1 cellular context compared by ENCODE assay signal in genomic region chr18:6682437-6683111, GRCh38.
A peak's percentile ranks its signal among the peaks of the same experiment; 100 is the strongest.
TF ChIP-seq lines count a peak whose summit lies in the region.

No MANE protein-coding gene starts in this region.

TF ChIP-seq in K562, 482 proteins besides CTCF, POLR2A, EP300 and RAD21 (continued from another document and continues in another):
- TF ChIP-seq RCOR1 (IDR thresholded peaks at IDR 0.05; ENCODE audit: borderline replicate concordance in 1 of 2, low read depth in 2 of 2, low read length in 2 of 2) (peak in 1 of 2 experiments; percentile 65; a peak in 1 of 4 replicates), HNRNPL (IDR thresholded peaks at IDR 0.05; ENCODE audit: low read depth, low read length) (no peak), ZNF174 (CRISPR knock-in tag; IDR thresholded peaks at IDR 0.05) (no peak), CAMTA2 (CRISPR knock-in tag; conservative IDR thresholded peaks at IDR 0.05) (no peak), TCF7L2 (IDR thresholded peaks at IDR 0.05; ENCODE audit: low read depth, low read length) (no peak), ZNF696 (CRISPR knock-in tag; conservative IDR thresholded peaks at IDR 0.05) (no peak), ARID4B (CRISPR knock-in tag; IDR thresholded peaks at IDR 0.05) (no peak), POLR2AphosphoS2 (IDR thresholded peaks at IDR 0.05; ENCODE audit: low read length) (no peak), DLX4 (CRISPR knock-in tag; IDR thresholded peaks at IDR 0.05) (no peak), CHAMP1 (IDR thresholded peaks at IDR 0.05) (no peak; the same call in 1 of the 2 replicates), STAT6 (CRISPR knock-in tag; IDR thresholded peaks at IDR 0.05) (no peak), FOXK1 (CRISPR knock-in tag; IDR thresholded peaks at IDR 0.05; ENCODE audit: borderline replicate concordance) (0 out of 2 replicates have a peak, but pooled peaks have one; percentile 70), SMAD1 (IDR thresholded peaks at IDR 0.05; ENCODE audit: low read depth, low read length, partially characterized antibody) (no peak), ZNF12 (CRISPR knock-in tag; IDR thresholded peaks at IDR 0.05) (no peak), CHD7 (IDR thresholded peaks at IDR 0.05; ENCODE audit: low read depth, low read length) (no peak), ZNF324 (CRISPR knock-in tag; IDR thresholded peaks at IDR 0.05) (no peak), NFE2 (IDR thresholded peaks at IDR 0.05; ENCODE audit: low read depth) (peak; percentile 94), SUPT5H (IDR thresholded peaks at IDR 0.05) (no peak), SMARCC2 (IDR thresholded peaks at IDR 0.05; ENCODE audit: low read depth) (no peak), HDAC6 (IDR thresholded peaks at IDR 0.05; ENCODE audit: low read depth, low read length) (no peak), STAT5A (IDR thresholded peaks at IDR 0.05; ENCODE audit: borderline replicate concordance, low read length) (no peak), ETS2 (tag; IDR thresholded peaks at IDR 0.05; ENCODE audit: borderline replicate concordance, poor library complexity, severe bottlenecking) (no peak)
- TF ChIP-seq, protein P1, sequence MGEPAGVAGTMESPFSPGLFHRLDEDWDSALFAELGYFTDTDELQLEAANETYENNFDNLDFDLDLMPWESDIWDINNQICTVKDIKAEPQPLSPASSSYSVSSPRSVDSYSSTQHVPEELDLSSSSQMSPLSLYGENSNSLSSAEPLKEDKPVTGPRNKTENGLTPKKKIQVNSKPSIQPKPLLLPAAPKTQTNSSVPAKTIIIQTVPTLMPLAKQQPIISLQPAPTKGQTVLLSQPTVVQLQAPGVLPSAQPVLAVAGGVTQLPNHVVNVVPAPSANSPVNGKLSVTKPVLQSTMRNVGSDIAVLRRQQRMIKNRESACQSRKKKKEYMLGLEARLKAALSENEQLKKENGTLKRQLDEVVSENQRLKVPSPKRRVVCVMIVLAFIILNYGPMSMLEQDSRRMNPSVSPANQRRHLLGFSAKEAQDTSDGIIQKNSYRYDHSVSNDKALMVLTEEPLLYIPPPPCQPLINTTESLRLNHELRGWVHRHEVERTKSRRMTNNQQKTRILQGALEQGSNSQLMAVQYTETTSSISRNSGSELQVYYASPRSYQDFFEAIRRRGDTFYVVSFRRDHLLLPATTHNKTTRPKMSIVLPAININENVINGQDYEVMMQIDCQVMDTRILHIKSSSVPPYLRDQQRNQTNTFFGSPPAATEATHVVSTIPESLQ (CRISPR knock-in tag; IDR thresholded peaks at IDR 0.05): no peak
- TF ChIP-seq, protein P2, sequence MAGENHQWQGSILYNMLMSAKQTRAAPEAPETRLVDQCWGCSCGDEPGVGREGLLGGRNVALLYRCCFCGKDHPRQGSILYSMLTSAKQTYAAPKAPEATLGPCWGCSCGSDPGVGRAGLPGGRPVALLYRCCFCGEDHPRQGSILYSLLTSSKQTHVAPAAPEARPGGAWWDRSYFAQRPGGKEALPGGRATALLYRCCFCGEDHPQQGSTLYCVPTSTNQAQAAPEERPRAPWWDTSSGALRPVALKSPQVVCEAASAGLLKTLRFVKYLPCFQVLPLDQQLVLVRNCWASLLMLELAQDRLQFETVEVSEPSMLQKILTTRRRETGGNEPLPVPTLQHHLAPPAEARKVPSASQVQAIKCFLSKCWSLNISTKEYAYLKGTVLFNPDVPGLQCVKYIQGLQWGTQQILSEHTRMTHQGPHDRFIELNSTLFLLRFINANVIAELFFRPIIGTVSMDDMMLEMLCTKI (IDR thresholded peaks at IDR 0.05; ENCODE audit: partially characterized antibody): no peak
- TF ChIP-seq, protein P3, sequence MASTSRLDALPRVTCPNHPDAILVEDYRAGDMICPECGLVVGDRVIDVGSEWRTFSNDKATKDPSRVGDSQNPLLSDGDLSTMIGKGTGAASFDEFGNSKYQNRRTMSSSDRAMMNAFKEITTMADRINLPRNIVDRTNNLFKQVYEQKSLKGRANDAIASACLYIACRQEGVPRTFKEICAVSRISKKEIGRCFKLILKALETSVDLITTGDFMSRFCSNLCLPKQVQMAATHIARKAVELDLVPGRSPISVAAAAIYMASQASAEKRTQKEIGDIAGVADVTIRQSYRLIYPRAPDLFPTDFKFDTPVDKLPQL (IDR thresholded peaks at IDR 0.05; ENCODE audit: extremely low read depth, insufficient read length): no peak
